28 cellular contexts compared by ENCODE assay signal in the genomic region with DNA sequence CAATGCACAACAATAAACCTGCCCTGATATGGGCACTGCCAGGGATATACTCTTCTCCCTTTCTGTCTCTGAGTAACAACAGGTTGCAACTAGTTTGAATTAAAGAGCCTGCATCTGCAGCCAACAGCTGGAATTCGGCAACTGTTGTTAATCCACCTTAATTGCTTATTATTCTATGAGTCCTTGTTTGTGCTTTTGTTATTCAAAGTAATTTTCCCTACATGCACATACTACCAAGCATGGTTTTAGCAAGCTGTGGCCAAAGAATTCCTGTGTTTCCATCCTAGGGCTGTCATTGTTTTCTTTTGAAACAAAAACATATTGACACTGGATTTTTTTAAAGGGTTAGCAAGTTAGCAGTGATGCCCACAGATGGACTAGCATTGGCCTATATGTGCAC.
"Had no signal": no experiment of that assay in that cellular context is flagged by ENCODE, and none has a peak within 500 bp of the region (broad histone marks: within the 10 kb centered on the region; RNA-seq: fewer than 3 reads in every experiment).

No MANE protein-coding gene starts in this region.

- H3K27ac ChIP-seq: cardiac muscle cell, SJSA1 had no signal

- ATAC-seq: activated CD8-positive, alpha-beta T cell treated with anti-CD3 and anti-CD28 coated beads, Interleukin-2, amount 10 ng/mL, durations not matched to agents 7 days and 5 days; activated naive CD4-positive, alpha-beta T cell treated with anti-CD3 and anti-CD28 coated beads, Interleukin-2, amount 50 U/mL, for 72 hours; activated naive CD8-positive, alpha-beta T cell treated with anti-CD3 and anti-CD28 coated beads, Interleukin-2, amount 50 U/mL, for 24 hours; K562; PC-3; SK-N-SH treated with all-trans-retinoic acid at 6 μM for 48 hours had no signal

- H3K36me3 ChIP-seq: cardiac muscle cell, SJSA1 had no signal

- H3K27ac Mint-ChIP-seq: activated CD8-positive, alpha-beta T cell treated with anti-CD3 and anti-CD28 coated beads, Interleukin-2, amount 10 ng/mL, durations not matched to agents 7 days and 5 days; activated naive CD4-positive, alpha-beta T cell treated with anti-CD3 and anti-CD28 coated beads, Interleukin-2, amount 50 U/mL, for 72 hours; activated naive CD8-positive, alpha-beta T cell treated with anti-CD3 and anti-CD28 coated beads, Interleukin-2, amount 50 U/mL, for 24 hours; activated T-helper 1 cell treated with anti-CD3 and anti-CD28 coated beads, Interleukin-12 subunit alpha, Interleukin-12 subunit beta, Interleukin-2, Interleukin-4 antibody, amounts not matched to agents 30 ng/mL and 10 ng/mL and 1 ng/mL, durations not matched to agents 14 hours and 24 hours and 36 hours; T-helper 1 cell treated with Interleukin-12 subunit alpha and Interleukin-12 subunit beta and Interleukin-4 antibody, amounts not matched to agents 30 μg/mL and 1 μg/mL, for 36 hours had no signal

- FAIRE-seq: astrocyte, K562, RCC 7860 had no signal

- H3K4me3 Mint-ChIP-seq: activated CD8-positive, alpha-beta T cell treated with anti-CD3 and anti-CD28 coated beads, Interleukin-2, amount 10 ng/mL, durations not matched to agents 7 days and 5 days; activated naive CD8-positive, alpha-beta T cell treated with anti-CD3 and anti-CD28 coated beads, Interleukin-2, amount 50 U/mL, for 24 hours; activated T-helper 1 cell treated with anti-CD3 and anti-CD28 coated beads, Interleukin-12 subunit alpha, Interleukin-12 subunit beta, Interleukin-2, Interleukin-4 antibody, amounts not matched to agents 30 ng/mL and 10 ng/mL and 1 ng/mL, durations not matched to agents 14 hours and 24 hours and 36 hours; brain; T-helper 1 cell treated with Interleukin-12 subunit alpha and Interleukin-12 subunit beta and Interleukin-4 antibody, amounts not matched to agents 30 μg/mL and 1 μg/mL, for 36 hours had no signal

- H3K27me3 ChIP-seq: cardiac muscle cell, SJSA1 had no signal

- DNase-seq: activated CD4-positive, alpha-beta T cell treated with anti-CD3 and anti-CD28 coated beads for 48 hours; activated CD4-positive, alpha-beta T cell treated with anti-CD3 and anti-CD28 coated beads, Interleukin-2, amount 50 U/mL, for 4 hours; activated CD4-positive, CD25-positive, alpha-beta regulatory T cell treated with anti-CD3 and anti-CD28 coated beads, Interleukin-2, amount 50 U/mL, for 72 hours; activated CD8-positive, alpha-beta memory T cell treated with anti-CD3 and anti-CD28 coated beads, Interleukin-2, amount 50 U/mL, for 48 hours; activated CD8-positive, alpha-beta T cell treated with anti-CD3 and anti-CD28 coated beads, Interleukin-2, amount 10 ng/mL, durations not matched to agents 7 days and 5 days; activated effector memory CD4-positive, alpha-beta T cell treated with Interleukin-2 at 50 U/mL for 16 hours; activated naive CD4-positive, alpha-beta T cell treated with Interleukin-2 at 50 U/mL for 16 hours; activated naive CD8-positive, alpha-beta T cell treated with anti-CD3 and anti-CD28 coated beads, Interleukin-2, amount 50 U/mL, for 24 hours; activated T-cell treated with anti-CD3 and anti-CD28 coated beads, Interleukin-2, amount 50 U/mL, for 1 hour; amygdala; Karpas-422; NCI-H1105 treated with DMSO at 0.1 percent for 48 hours; NCI-H146; NCI-H187 treated with DMSO at 0.1 percent for 48 hours; NCI-H2081 treated with DMSO at 0.1 percent for 48 hours; NCI-H510A treated with DMSO at 0.1 percent for 48 hours; PC-3; SHP77 had no signal

- H3K9me3 ChIP-seq: SJSA1 had no signal

- H3K4me3 ChIP-seq: cardiac muscle cell, K562, SJSA1 had no signal

- H3K36me3 Mint-ChIP-seq: activated naive CD4-positive, alpha-beta T cell treated with anti-CD3 and anti-CD28 coated beads, Interleukin-2, amount 50 U/mL, for 72 hours; brain had no signal

- H3K9me3 Mint-ChIP-seq: activated naive CD4-positive, alpha-beta T cell treated with anti-CD3 and anti-CD28 coated beads, Interleukin-2, amount 50 U/mL, for 72 hours; activated naive CD8-positive, alpha-beta T cell treated with anti-CD3 and anti-CD28 coated beads, Interleukin-2, amount 50 U/mL, for 24 hours; brain; T-helper 1 cell treated with Interleukin-12 subunit alpha and Interleukin-12 subunit beta and Interleukin-4 antibody, amounts not matched to agents 30 μg/mL and 1 μg/mL, for 36 hours had no signal
